ENCODE assay signal across 9 cellular contexts in genomic region chr16:10964891-10965326, GRCh38. TPM values are rescaled to one million over a fixed set of nuclear protein-coding genes. Genes with fewer than 3 reads are reported as not detected.
DNase-seq lines count a peak whose midpoint lies in the region; ATAC-seq and TF ChIP-seq lines count a peak whose summit lies in the region.
"Had no signal": no experiment of that assay in that cellular context is flagged by ENCODE, and none has a peak within 500 bp of the region (broad histone marks: within the 10 kb centered on the region; RNA-seq: fewer than 3 reads in every experiment).

No MANE protein-coding gene starts in this region.

- H3K27ac ChIP-seq in WERI-Rb-1 = no peak overlapping the region
- H3K27ac ChIP-seq: SK-N-MC had no signal

- H3K36me3 ChIP-seq in WERI-Rb-1 = peaks cover 25% of the 10 kb centered on the region

- no peak overlapping the region for H3K4me3 ChIP-seq in WERI-Rb-1 (ENCODE audit: low read depth, low read length)
- H3K4me3 ChIP-seq: SK-N-MC had no signal

- H3K9me3 ChIP-seq in WERI-Rb-1 (ENCODE audit: severe bottlenecking) = no peaks in the 10 kb centered on the region

- DNase-seq in activated T-cell treated with anti-CD3 and anti-CD28 coated beads for 24 hours (ENCODE audit: low read depth) = peak; percentile 53
- peak; percentile 54 to 61 for DNase-seq in stimulated activated CD4-positive, alpha-beta T cell treated with anti-CD3 and anti-CD28 coated beads, Interleukin-2, amount 100 ng/mL, for 48 hours
- no peak for DNase-seq in WERI-Rb-1
- no peak for DNase-seq in mesenteric fat pad (ENCODE audit: low spot score)
- DNase-seq in NCI-H774 (lab: John Stamatoyannopoulos, UW) = no peak
- no peak for DNase-seq in activated gamma-delta T cell treated with Interleukin-2 at 50 U/mL for 16 hours

- ATAC-seq in GM18907 (IDR thresholded peaks at IDR 0.05; ENCODE audit: unreplicated experiment) (peak; percentile 46), HG03439 (IDR thresholded peaks at IDR 0.05; ENCODE audit: unreplicated experiment) (peak; percentile 35)

- TF ChIP-seq CTCF in WERI-Rb-1 (IDR thresholded peaks at IDR 0.05; ENCODE audit: low read depth, low read length) = no peak

- H3K27me3 ChIP-seq in WERI-Rb-1 (ENCODE audit: insufficient read depth, low read depth, severe bottlenecking) = no peaks in the 10 kb centered on the region

RNA-seq across cellular contexts. Expression of gene CLEC16A, which starts 20.5 kb away (rescaled TPM):
- 27.5 TPM for total RNA-seq in mesenteric fat pad

RNA-seq across cellular contexts. Expression of gene DEXI, which starts 22.6 kb away (rescaled TPM):
- total RNA-seq in mesenteric fat pad = 41.6 TPM

Comparison
In these comparisons a context has a peak if more than half of its experiments do, and no peak if none do; other contexts are left out.
1. DNase-seq: peak in activated T-cell treated with anti-CD3 and anti-CD28 coated beads for 24 hours (single experiment) and stimulated activated CD4-positive, alpha-beta T cell treated with anti-CD3 and anti-CD28 coated beads, Interleukin-2, amount 100 ng/mL, for 48 hours (2 of 2); none in WERI-Rb-1 (single experiment), mesenteric fat pad (single experiment), NCI-H774 (single experiment) and activated gamma-delta T cell treated with Interleukin-2 at 50 U/mL for 16 hours (single experiment).